8 cellular contexts compared by ENCODE assay signal in genomic region chr12:53299454-53300180, GRCh38.
DNase-seq lines count a peak whose midpoint lies in the region; ATAC-seq and TF ChIP-seq lines count a peak whose summit lies in the region.

Gene MYG1 (plus strand): TSS chr12:53299695. CDS start chr12:53299738, 43 bp downstream.

- peak; percentile 24 for TF ChIP-seq CTCF in retinal pigment epithelial cell (conservative IDR thresholded peaks at IDR 0.05; ENCODE audit: low read depth, low read length)

- DNase-seq in NCI-H2029 (lab: John Stamatoyannopoulos, UW) (peak; percentile 94), T-helper 9 cell (peak; percentile 75), astrocyte of the hippocampus (ENCODE audit: low read depth, low spot score) (peak; percentile 93), hypothalamus (lab: John Stamatoyannopoulos, UW) (peak; percentile 28 to 94 (median 83)), retinal pigment epithelial cell (ENCODE audit: low read depth) (peak; percentile 64), cortex of kidney (lab: John Stamatoyannopoulos, UW) (no peak)

- peak within 1 kb of the TSS; percentile 91 for H3K4me3 ChIP-seq in retinal pigment epithelial cell (ENCODE audit: low read length)

- ATAC-seq in GM18498 (IDR thresholded peaks at IDR 0.05; ENCODE audit: unreplicated experiment) (peak; percentile 77), HG02884 (IDR thresholded peaks at IDR 0.05; ENCODE audit: unreplicated experiment) (peak; percentile 58)
